Comparison of ENCODE assay signal across 26 cellular contexts in genomic region chr6:74362391-74362790, GRCh38.
"Had no signal": no experiment of that assay in that cellular context is flagged by ENCODE, and none has a peak within 500 bp of the region (broad histone marks: within the 10 kb centered on the region; RNA-seq: fewer than 3 reads in every experiment).

No MANE protein-coding gene starts in this region.

- FAIRE-seq: small intestine had no signal

- H3K9ac ChIP-seq: neural progenitor cell, parathyroid adenoma had no signal

- H3K27me3 ChIP-seq: neural progenitor cell, ovary, right lobe of liver, sigmoid colon, suprapubic skin, testis, tibial artery, transverse colon, upper lobe of right lung had no signal

- H3K9me3 ChIP-seq: ovary, psoas muscle, right lobe of liver, sigmoid colon, suprapubic skin, testis, tibial artery, transverse colon, upper lobe of right lung, uterus had no signal

- H3K4me1 ChIP-seq: neural progenitor cell, parathyroid adenoma, psoas muscle, right lobe of liver, sigmoid colon, suprapubic skin, testis, tibial artery, transverse colon, upper lobe of right lung, uterus had no signal

- ATAC-seq: natural killer cell; psoas muscle; right cardiac atrium; right lobe of liver; stimulated activated effector memory CD8-positive, alpha-beta T cell treated with anti-CD3 and anti-CD28 coated beads, Interleukin-12 subunit alpha, Interleukin-12 subunit beta, amount 100 ng/mL, for 72 hours; stimulated activated naive B cell treated with anti-CD40 and anti-IgM and Interleukin-4, amounts not matched to agents 10 μg/mL and 1 μg/mL and 100 μg/mL, for 72 hours; stimulated activated naive CD8-positive, alpha-beta T cell treated with anti-CD3 and anti-CD28 coated beads, Interleukin-15, amount 100 ng/mL, for 72 hours; upper lobe of right lung had no signal

- H3K36me3 ChIP-seq: neural progenitor cell, ovary, right lobe of liver, sigmoid colon, suprapubic skin, tibial artery, transverse colon, upper lobe of right lung, uterus had no signal

- DNase-seq: natural killer cell; occipital lobe; ovary; posterior cingulate gyrus; psoas muscle; right cardiac atrium; right lobe of liver; sigmoid colon; small intestine; stimulated activated CD4-positive, alpha-beta T cell treated with anti-CD3 and anti-CD28 coated beads, Interleukin-15, amount 100 ng/mL, for 24 hours; stimulated activated CD4-positive, alpha-beta T cell treated with anti-CD3 and anti-CD28 coated beads, Interleukin-2, amount 100 ng/mL, for 24 hours; stimulated activated CD4-positive, alpha-beta T cell treated with anti-CD3 and anti-CD28 coated beads, Interleukin-2, amount 100 ng/mL, for 48 hours; stimulated activated CD4-positive, alpha-beta T cell treated with anti-CD3 and anti-CD28 coated beads, Interleukin-4, amount 100 ng/mL, for 24 hours; stimulated activated naive B cell treated with anti-CD40 and anti-IgM and Interleukin-4, amounts not matched to agents 10 μg/mL and 1 μg/mL and 100 μg/mL, for 72 hours; stimulated activated naive CD4-positive, alpha-beta T cell treated with Interleukin-2 at 50 U/mL for 16 hours; stimulated activated naive CD8-positive, alpha-beta T cell treated with anti-CD3 and anti-CD28 coated beads, Interleukin-15, amount 100 ng/mL, for 72 hours; substantia nigra; testis; tibial artery; transverse colon; upper lobe of right lung; uterus had no signal

- H3K4me3 ChIP-seq: neural progenitor cell, ovary, psoas muscle, right lobe of liver, sigmoid colon, suprapubic skin, testis, tibial artery, transverse colon, upper lobe of right lung, uterus had no signal

- H3K27ac ChIP-seq: neural progenitor cell, ovary, parathyroid adenoma, psoas muscle, right lobe of liver, sigmoid colon, suprapubic skin, testis, tibial artery, transverse colon, upper lobe of right lung, uterus had no signal
